Comparison of ENCODE assay signal across 8 cellular contexts in genomic region chr9:93451762-93452709, GRCh38. TPM values are rescaled to one million over a fixed set of nuclear protein-coding genes. Genes with fewer than 3 reads are reported as not detected.
DNase-seq lines count a peak whose midpoint lies in the region; ATAC-seq and TF ChIP-seq lines count a peak whose summit lies in the region.

No MANE protein-coding gene starts in this region.

- peaks cover 64% of the 10 kb centered on the region for H3K79me2 ChIP-seq in osteoblast (ENCODE audit: insufficient read depth, low read length)

- H3K27me3 ChIP-seq in osteoblast (ENCODE audit: insufficient read depth, low read length) (no peaks in the 10 kb centered on the region), upper lobe of right lung (no peaks in the 10 kb centered on the region)

- H3K4me2 ChIP-seq in osteoblast (ENCODE audit: insufficient read depth, low read length) = peak overlapping the region; percentile 99

- intact Hi-C loops in Calu3 (cut with micrococcal nuclease; ENCODE audit: unreplicated experiment) (loop anchor here (2.0 kb wide), 1 partner anchor 15 kb away; no protein-coding TSS in a partner anchor), upper lobe of right lung (cut with DNase I) (no loop called here)

- no peaks in the 10 kb centered on the region for H3K27me3 Mint-ChIP-seq in Calu3 (ENCODE audit: unreplicated experiment)

- H3K4me3 ChIP-seq in HEK293 (ENCODE audit: low read depth, low read length) (peak overlapping the region; percentile 93), osteoblast (ENCODE audit: insufficient read depth, low read length) (peak overlapping the region; percentile 76), upper lobe of right lung (peak overlapping the region; percentile 86)

- peak; percentile 20 for DNase-seq in Calu3
- DNase-seq in RKO (ENCODE audit: low spot score) = peak; percentile 78
- peak; percentile 51 for DNase-seq in activated naive CD4-positive, alpha-beta T cell treated with Interleukin-2 at 50 U/mL for 16 hours
- DNase-seq in globus pallidus (ENCODE audit: low spot score) = peak; percentile 38
- DNase-seq in osteoblast (ENCODE audit: insufficient read length, low spot score, missing footprints) = peak; percentile 80
- peak; percentile 81 for DNase-seq in upper lobe of right lung
- DNase-seq in epidermal melanocyte (ENCODE audit: insufficient read length, low spot score) = no peak

- H3K36me3 ChIP-seq in HEK293 (ENCODE audit: control insufficient read depth in 2 of 2, insufficient read depth in 1 of 2, low read length in 2 of 2) (peaks cover 15 to 37% of the 10 kb centered on the region in 2 experiments; a peak in 2 of 3 replicates), osteoblast (ENCODE audit: insufficient read depth, low read length) (peaks cover 14% of the 10 kb centered on the region), upper lobe of right lung (peaks cover 28% of the 10 kb centered on the region)

- peaks cover 55% of the 10 kb centered on the region for H3K36me3 Mint-ChIP-seq in Calu3 (ENCODE audit: insufficient read depth, unreplicated experiment)

- TF ChIP-seq CTCF in Calu3 (IDR thresholded peaks at IDR 0.05; ENCODE audit: unreplicated experiment) = no peak
- TF ChIP-seq CTCF in HEK293 (tag by site-specific recombination; IDR thresholded peaks at IDR 0.05) = peak; percentile 61
- peak; percentile 10 for TF ChIP-seq CTCF in osteoblast (IDR thresholded peaks at IDR 0.05; ENCODE audit: extremely low read depth, low read depth, low read length)
- no peak for TF ChIP-seq CTCF in upper lobe of right lung (IDR thresholded peaks at IDR 0.05)

- peak overlapping the region; percentile 74 for H2AFZ ChIP-seq in osteoblast (ENCODE audit: low read length)

- no peak overlapping the region for H3K27ac Mint-ChIP-seq in Calu3 (ENCODE audit: unreplicated experiment)

- H3K27ac ChIP-seq in HEK293 (ENCODE audit: extremely low read depth, low read depth, low read length) (peak overlapping the region; percentile 92), osteoblast (ENCODE audit: low read depth, low read length) (peak overlapping the region; percentile 44), upper lobe of right lung (peak overlapping the region; percentile 95)

- H3K4me1 Mint-ChIP-seq in Calu3 (ENCODE audit: low read depth, unreplicated experiment) = peaks cover 11% of the 10 kb centered on the region

- BruUV-seq in Calu3 (replicated peaks; lab: Mats Ljungman, UMichigan) = no TSS peak

- CTCF ChIA-PET in Calu3 (lab: Charles Lee) (no interaction called here), HEK293 (lab: Yijun Ruan, JAX) (interaction anchor here (1.8 kb wide), 1 partner anchor 114 kb away, joined by 10 read pairs; no protein-coding TSS in a partner anchor)

- H3K4me3 Mint-ChIP-seq in Calu3 (ENCODE audit: low read depth, unreplicated experiment) = peak overlapping the region; percentile 79

- peaks cover 26% of the 10 kb centered on the region for H4K20me1 ChIP-seq in osteoblast (ENCODE audit: insufficient read depth, low read length)

- H3K9me3 Mint-ChIP-seq in Calu3 (ENCODE audit: low read depth, unreplicated experiment) = no peaks in the 10 kb centered on the region

- POLR2A ChIA-PET in HEK293 (lab: Yijun Ruan, JAX) = interaction anchor here (0.6 to 2.4 kb wide), 4 partner anchors 12 to 114 kb away, joined by 3 to 14 read pairs (median 3); no protein-coding TSS in a partner anchor

- H3K9me3 ChIP-seq in HEK293 (ENCODE audit: control insufficient read depth, insufficient read depth, low read depth, low read length) = no peaks in the 10 kb centered on the region
- no peaks in the 10 kb centered on the region for H3K9me3 ChIP-seq in osteoblast (ENCODE audit: low read depth, low read length)
- H3K9me3 ChIP-seq in upper lobe of right lung = no peaks in the 10 kb centered on the region

- peak; percentile 12 for ATAC-seq in upper lobe of right lung

- H3K4me1 ChIP-seq in HEK293 (ENCODE audit: control insufficient read depth, insufficient read depth, low read length) (peaks cover 5% of the 10 kb centered on the region; the same call in 1 of the 2 replicates), osteoblast (ENCODE audit: insufficient read depth, low read length) (peaks cover 30% of the 10 kb centered on the region), upper lobe of right lung (peaks cover 48% of the 10 kb centered on the region)

TF ChIP-seq in HEK293, 187 proteins besides CTCF, POLR2A, EP300 and RAD21 (continues in another document):
- TF ChIP-seq GLIS2 (tag by site-specific recombination; IDR thresholded peaks at IDR 0.05) = 0 out of 2 replicates have a peak, but pooled peaks have one; percentile 31
- no peak for TF ChIP-seq ZNF701 (tag by site-specific recombination; IDR thresholded peaks at IDR 0.05)
- TF ChIP-seq PRDM6 (tag by site-specific recombination; IDR thresholded peaks at IDR 0.05) = no peak
- TF ChIP-seq ZBTB8A (tag by site-specific recombination; IDR thresholded peaks at IDR 0.05) = peak; percentile 57
- TF ChIP-seq ZNF280D (tag by site-specific recombination; IDR thresholded peaks at IDR 0.05) = no peak
- peak; percentile 62; the same call in 1 of the 2 replicates for TF ChIP-seq ZBTB20 (tag by site-specific recombination; IDR thresholded peaks at IDR 0.05)
- no peak for TF ChIP-seq GLI4 (tag by site-specific recombination; IDR thresholded peaks at IDR 0.05)
- TF ChIP-seq OSR2 (tag by site-specific recombination; IDR thresholded peaks at IDR 0.05) = no peak
- peak; percentile 51; the same call in 1 of the 2 replicates for TF ChIP-seq ZNF341 (tag by site-specific recombination; IDR thresholded peaks at IDR 0.05; ENCODE audit: low read depth)
- TF ChIP-seq TRIM28 (IDR thresholded peaks at IDR 0.05; ENCODE audit: borderline replicate concordance, low read length) = no peak
- no peak for TF ChIP-seq GLI2 (tag by site-specific recombination; IDR thresholded peaks at IDR 0.05; ENCODE audit: borderline replicate concordance, low read depth)
- no peak for TF ChIP-seq ZNF311 (tag by site-specific recombination; IDR thresholded peaks at IDR 0.05; ENCODE audit: borderline replicate concordance)
- TF ChIP-seq KLF10 (tag by site-specific recombination; IDR thresholded peaks at IDR 0.05) = no peak
- TF ChIP-seq ZXDB (tag by site-specific recombination; IDR thresholded peaks at IDR 0.05) = 0 out of 2 replicates have a peak, but pooled peaks have one; percentile 28
- TF ChIP-seq ZEB2 (tag by site-specific recombination; IDR thresholded peaks at IDR 0.05) = peak; percentile 28; the same call in 1 of the 2 replicates
- TF ChIP-seq ZNF37A (tag by site-specific recombination; IDR thresholded peaks at IDR 0.05) = no peak
- 0 out of 2 replicates have a peak, but pooled peaks have one; percentile 64 for TF ChIP-seq ZFP37 (tag by site-specific recombination; IDR thresholded peaks at IDR 0.05)
- peak; percentile 73 for TF ChIP-seq ZBTB26 (tag by site-specific recombination; optimal IDR thresholded peaks at IDR 0.05)
- 0 out of 2 replicates have a peak, but pooled peaks have one; percentile 27 for TF ChIP-seq ZNF501 (tag by site-specific recombination; IDR thresholded peaks at IDR 0.05)
- no peak for TF ChIP-seq ZNF169 (tag by site-specific recombination; IDR thresholded peaks at IDR 0.05)

RNA-seq across cellular contexts. Expression of gene FAM120A, which starts 0.6 kb away (rescaled TPM):
- total RNA-seq in Calu3 (2022) = 98.2 and 101 TPM in 2 replicates
- 129 and 136 TPM in 2 replicates for total RNA-seq in osteoblast
- 109 TPM for total RNA-seq in upper lobe of right lung

RNA-seq across cellular contexts. Expression of gene FAM120AOS, which starts 1.3 kb away (rescaled TPM):
- 50.5 and 53.4 TPM in 2 replicates for total RNA-seq in Calu3 (2022)
- total RNA-seq in osteoblast = 43.4 and 48.0 TPM in 2 replicates
- total RNA-seq in upper lobe of right lung = 46.0 TPM

Comparison
In these comparisons a context has a peak if more than half of its experiments do, and no peak if none do; other contexts are left out.
1. CTCF ChIP-seq: peak in HEK293 (single experiment) and osteoblast (single experiment); none in Calu3 (single experiment) and upper lobe of right lung (single experiment).
2. H3K27ac ChIP-seq: peak in every context shown above with its lines; median percentile 95 in upper lobe of right lung; 92 in HEK293; 44 in osteoblast.
3. Peak in every context shown above with its lines, with median percentiles within 50 percentile points of each other: H3K4me3 ChIP-seq.